Comparison of ENCODE assay signal across 20 cellular contexts in the genomic region with DNA sequence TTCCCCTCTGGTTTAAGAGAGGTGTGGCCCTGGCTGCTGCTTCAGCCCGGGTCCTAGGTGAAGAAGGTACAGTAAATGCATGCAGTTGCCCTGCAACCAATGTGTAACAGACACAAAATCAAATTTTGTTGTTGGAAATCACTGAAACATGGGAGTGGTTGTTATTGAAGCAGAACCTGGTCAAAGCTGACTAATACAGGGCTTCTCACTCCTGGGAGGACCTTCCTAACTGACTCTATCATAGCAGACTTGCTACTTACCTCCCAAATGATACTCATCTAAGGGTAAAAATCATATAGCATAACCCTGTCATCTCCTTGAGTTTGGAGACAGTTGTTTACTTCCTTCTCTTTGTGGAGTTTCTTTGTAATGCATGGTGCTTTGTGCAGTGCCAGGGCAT. TPM values are rescaled to one million over a fixed set of nuclear protein-coding genes. Genes with fewer than 3 reads are reported as not detected.
A peak's percentile ranks its signal among the peaks of the same experiment; 100 is the strongest.
DNase-seq lines count a peak whose midpoint lies in the region; ATAC-seq and TF ChIP-seq lines count a peak whose summit lies in the region.
"Had no signal": no experiment of that assay in that cellular context is flagged by ENCODE, and none has a peak within 500 bp of the region (broad histone marks: within the 10 kb centered on the region; RNA-seq: fewer than 3 reads in every experiment).

No MANE protein-coding gene starts in this region.

- no peak overlapping the region for H2BK15ac ChIP-seq in mesenchymal stem cell (ENCODE audit: low read depth, poor library complexity, severe bottlenecking)

- no peak overlapping the region for H2BK5ac ChIP-seq in mesenchymal stem cell (ENCODE audit: low read depth, low read length, poor library complexity, severe bottlenecking)

- H2BK120ac ChIP-seq in mesenchymal stem cell (ENCODE audit: low read depth, low read length): no peak overlapping the region

- no peak overlapping the region for H3K23ac ChIP-seq in mesenchymal stem cell (ENCODE audit: low read length in 2 of 2)

- no peaks in the 10 kb centered on the region for H3K79me1 ChIP-seq in mesenchymal stem cell (replicated peaks; ENCODE audit: low read length, poor library complexity, severe bottlenecking)

- no peak overlapping the region for H3K14ac ChIP-seq in mesenchymal stem cell (ENCODE audit: low read length in 2 of 2)

- WGBS in right cardiac atrium: 91% methylated on average over 1 of the region's 1 CpG
- 55% methylated on average over 1 of the region's 1 CpG for WGBS in mesenchymal stem cell
- 42 to 78% methylated on average over 1 of the region's 1 CpG for WGBS in esophagus squamous epithelium, 2 donors

- no peak overlapping the region for H2BK12ac ChIP-seq in mesenchymal stem cell (ENCODE audit: low read length in 2 of 2)

- H2AFZ ChIP-seq in mesenchymal stem cell (ENCODE audit: low read depth, low read length): no peak overlapping the region

- no peak for TF ChIP-seq CTCF in ascending aorta (IDR thresholded peaks at IDR 0.05)
- no peak for TF ChIP-seq CTCF in vagina (IDR thresholded peaks at IDR 0.05)
- TF ChIP-seq CTCF in esophagus squamous epithelium (IDR thresholded peaks at IDR 0.05): no peak

- peak overlapping the region; percentile 75 for H2AK5ac ChIP-seq in mesenchymal stem cell (ENCODE audit: low read length, severe bottlenecking)

- no peak overlapping the region for H4K8ac ChIP-seq in mesenchymal stem cell (ENCODE audit: low read length)

- H3K9me3 ChIP-seq in right cardiac atrium (ENCODE audit: control insufficient read depth, low read length) (no peaks in the 10 kb centered on the region), ascending aorta (no peaks in the 10 kb centered on the region), mesenchymal stem cell (ENCODE audit: control insufficient read depth, low read length) (peaks cover 10% of the 10 kb centered on the region), vagina (no peaks in the 10 kb centered on the region), esophagus squamous epithelium (no peaks in the 10 kb centered on the region)
- H3K9me3 ChIP-seq: SJCRH30 had no signal

- H3K36me3 ChIP-seq in ascending aorta (no peaks in the 10 kb centered on the region), mesenchymal stem cell (ENCODE audit: control insufficient read depth in 1 of 2, insufficient read depth in 2 of 2, low read depth in 1 of 2, low read length in 2 of 2) (peaks cover 0 to 49% of the 10 kb centered on the region in 2 experiments), vagina (no peaks in the 10 kb centered on the region), esophagus squamous epithelium (no peaks in the 10 kb centered on the region)
- H3K36me3 ChIP-seq: SJCRH30 had no signal

- H3K4me2 ChIP-seq in mesenchymal stem cell (ENCODE audit: low read length, poor library complexity, severe bottlenecking): no peak overlapping the region

- no peaks in the 10 kb centered on the region for H3K27me3 ChIP-seq in right cardiac atrium (ENCODE audit: control insufficient read depth, insufficient read depth)
- no peaks in the 10 kb centered on the region for H3K27me3 ChIP-seq in ascending aorta
- no peaks in the 10 kb centered on the region for H3K27me3 ChIP-seq in mesenchymal stem cell (ENCODE audit: control insufficient read depth in 1 of 2, insufficient read depth in 1 of 2, low read length in 2 of 2)
- no peaks in the 10 kb centered on the region for H3K27me3 ChIP-seq in vagina
- H3K27me3 ChIP-seq in esophagus squamous epithelium: no peaks in the 10 kb centered on the region
- H3K27me3 ChIP-seq: SJCRH30 had no signal

- H3K4me3 ChIP-seq in right cardiac atrium (ENCODE audit: low read length) (no peak overlapping the region), ascending aorta (no peak overlapping the region), mesenchymal stem cell (ENCODE audit: insufficient read depth in 1 of 2, low read depth in 1 of 2, low read length in 2 of 2) (peak overlapping the region in 1 of 2 experiments; percentile 20), vagina (no peak overlapping the region), esophagus squamous epithelium (no peak overlapping the region)
- H3K4me3 ChIP-seq: SJCRH30 had no signal

- H3K9ac ChIP-seq in mesenchymal stem cell (ENCODE audit: low read length): peak overlapping the region; percentile 71

- H3K4ac ChIP-seq in mesenchymal stem cell (ENCODE audit: low read depth in 1 of 2, low read length in 2 of 2): no peak overlapping the region

- TF ChIP-seq POLR2A in vagina (IDR thresholded peaks at IDR 0.05): no peak
- TF ChIP-seq POLR2A in esophagus squamous epithelium (IDR thresholded peaks at IDR 0.05): no peak

- no peak overlapping the region for H3K18ac ChIP-seq in mesenchymal stem cell (ENCODE audit: low read depth in 1 of 2, low read length in 2 of 2)

- intact Hi-C loops in right cardiac atrium (cut with DNase I): loop anchor here in 1 of 4 donors (10.0 kb wide), 1 partner anchor 152 kb away; no protein-coding TSS in a partner anchor
- intact Hi-C loops in Right ventricle myocardium superior (cut with DNase I): no loop called here
- intact Hi-C loops in ascending aorta (cut with DNase I): loop anchor here (2.0 to 10.0 kb wide), 5 partner anchors 20 to 1102 kb away; no protein-coding TSS in a partner anchor
- intact Hi-C loops in vagina (cut with DNase I): no loop called here
- intact Hi-C loops in esophagus squamous epithelium (cut with DNase I): no loop called here

- H3K4me1 ChIP-seq in right cardiac atrium (ENCODE audit: control insufficient read depth, insufficient read depth, low read length) (peaks cover 9% of the 10 kb centered on the region), ascending aorta (peaks cover 5 to 29% of the 10 kb centered on the region in 2 donors), mesenchymal stem cell (ENCODE audit: control insufficient read depth, insufficient read depth, low read depth, low read length) (peaks cover 11% of the 10 kb centered on the region), vagina (peaks cover 30% of the 10 kb centered on the region), esophagus squamous epithelium (peaks cover 15 to 24% (median 21%) of the 10 kb centered on the region in 3 donors)
- H3K4me1 ChIP-seq: SJCRH30 had no signal

- DNase-seq in right cardiac atrium: no peak
- DNase-seq in Right ventricle myocardium superior: no peak
- no peak for DNase-seq in ascending aorta (ENCODE audit: low spot score in 2 of 2)
- no peak for DNase-seq in mesenchymal stem cell
- DNase-seq in vagina (ENCODE audit: extremely low spot score in 2 of 2): no peak
- DNase-seq in esophagus squamous epithelium (lab: John Stamatoyannopoulos, UW): no peak
- no peak for DNase-seq in activated CD4-positive, alpha-beta T cell treated with anti-CD3 and anti-CD28 coated beads, Interleukin-2, amount 50 U/mL, for 4 hours
- DNase-seq: C1 segment of cervical spinal cord, GOT3, Karpas-422, NCI-H1417 treated with DMSO at 0.1 percent for 48 hours, NCI-H1930, NCI-H345, NCI-H524 treated with DMSO at 0.1 percent for 48 hours, RPMI8226, SJCRH30 had no signal

- H3K27ac ChIP-seq in right cardiac atrium (ENCODE audit: low read length) (peak overlapping the region; percentile 50), ascending aorta (peak overlapping the region; percentile 8 to 51), mesenchymal stem cell (ENCODE audit: low read length, poor library complexity, severe bottlenecking) (no peak overlapping the region), vagina (peak overlapping the region; percentile 73), esophagus squamous epithelium (peak overlapping the region in 1 of 4 donors; percentile 11)
- H3K27ac ChIP-seq: SJCRH30 had no signal

- no peak overlapping the region for H4K91ac ChIP-seq in mesenchymal stem cell (ENCODE audit: low read length)

- ATAC-seq in right cardiac atrium (no peak), Right ventricle myocardium superior (ENCODE audit: poor library complexity) (no peak), HG02623 (IDR thresholded peaks at IDR 0.05; ENCODE audit: unreplicated experiment) (no peak)
- ATAC-seq: HCT116 had no signal

RNA-seq across cellular contexts. Expression of a gene that starts 52.6 kb away (rescaled TPM):
- total RNA-seq in right cardiac atrium: 1 to 10 TPM; 1.3 to 2.3 (median 1.5) TPM
- 0.54 TPM for polyA plus RNA-seq in right cardiac atrium
- 2.0 TPM for total RNA-seq in Right ventricle myocardium superior
- total RNA-seq in ascending aorta: 0.32 TPM
- 0.18 TPM for polyA plus RNA-seq in mesenchymal stem cell (2013, experiment 1 of 2)
- polyA plus RNA-seq in mesenchymal stem cell (2013, experiment 2 of 2): 0.11 TPM
- total RNA-seq in vagina: 4.7 TPM
- under 1 TPM in 3 of 4 donors, not detected in 1; 0.04 to 0.61 (median 0.19) TPM for total RNA-seq in esophagus squamous epithelium
- total RNA-seq: HT-29, MCF 10A, SJCRH30 had no signal
